ENCODE assay signal across 9 cellular contexts in genomic region chr14:36660736-36661505, GRCh38. TPM values are rescaled to one million over a fixed set of nuclear protein-coding genes. Genes with fewer than 3 reads are reported as not detected.
A peak's percentile ranks its signal among the peaks of the same experiment; 100 is the strongest.
DNase-seq lines count a peak whose midpoint lies in the region; ATAC-seq, FAIRE-seq and TF ChIP-seq lines count a peak whose summit lies in the region.
"Had no signal": no experiment of that assay in that cellular context is flagged by ENCODE, and none has a peak within 500 bp of the region (broad histone marks: within the 10 kb centered on the region; RNA-seq: fewer than 3 reads in every experiment).

No MANE protein-coding gene starts in this region.

- H3K27me3 ChIP-seq in MM.1S (replicated peaks; ENCODE audit: insufficient read depth, low read length) (no peaks in the 10 kb centered on the region), body of pancreas (peaks cover 0 to 75% of the 10 kb centered on the region in 2 donors), neuron (ENCODE audit: insufficient read depth, low read length) (peaks cover 95% of the 10 kb centered on the region)

- peak; percentile 16 for ATAC-seq in body of pancreas

- peak overlapping the region; percentile 49; the same call in 1 of the 2 replicates for H3K27ac ChIP-seq in MM.1S (ENCODE audit: low read length)
- H3K27ac ChIP-seq in body of pancreas: no peak overlapping the region

- H3K36me3 ChIP-seq in MM.1S (replicated peaks; ENCODE audit: insufficient read depth, low read length): no peaks in the 10 kb centered on the region
- no peaks in the 10 kb centered on the region for H3K36me3 ChIP-seq in body of pancreas (replicated peaks in 1 of 2; ENCODE audit: insufficient read depth in 1 of 2, low read depth in 2 of 2)
- no peaks in the 10 kb centered on the region for H3K36me3 ChIP-seq in neuron (ENCODE audit: insufficient read depth, low read length)

- TF ChIP-seq POLR2A in body of pancreas (IDR thresholded peaks at IDR 0.05): no peak

- no peaks in the 10 kb centered on the region for H3K4me1 ChIP-seq in MM.1S (ENCODE audit: low read length)
- peaks cover 66% of the 10 kb centered on the region for H3K4me1 ChIP-seq in body of pancreas
- H3K4me1 ChIP-seq in neuron (ENCODE audit: insufficient read depth, low read length): peaks cover 53% of the 10 kb centered on the region

- WGBS in body of pancreas, 2 donors: 4 to 7% methylated on average over 18 to 35 of the region's 35 CpGs

- H3F3A ChIP-seq in MM.1S (ENCODE audit: insufficient read depth, low read length): no peaks in the 10 kb centered on the region

- H2AFZ ChIP-seq in MM.1S (ENCODE audit: low read length) (peak overlapping the region; percentile 85), neuron (ENCODE audit: low read depth, low read length) (no peak overlapping the region)

- FAIRE-seq in HTR-8/SVneo (lab: Jason Lieb, UNC): no peak
- FAIRE-seq: colon had no signal

- no peaks in the 10 kb centered on the region for H4K20me1 ChIP-seq in MM.1S (ENCODE audit: insufficient read depth, low read length)

- peak overlapping the region; percentile 72 for H3K4me2 ChIP-seq in MM.1S (ENCODE audit: low read depth, low read length)

- no peak for TF ChIP-seq CTCF in MM.1S (IDR thresholded peaks at IDR 0.05; ENCODE audit: low read length)
- no peak for TF ChIP-seq CTCF in body of pancreas (IDR thresholded peaks at IDR 0.05)

- intact Hi-C loops in body of pancreas (cut with DNase I): no loop called here

- H3K9me3 ChIP-seq in MM.1S (replicated peaks; ENCODE audit: insufficient read depth, low read length) (no peaks in the 10 kb centered on the region), body of pancreas (no peaks in the 10 kb centered on the region), neuron (ENCODE audit: low read length) (no peaks in the 10 kb centered on the region)

- H3K9ac ChIP-seq in MM.1S (ENCODE audit: low read length): peak overlapping the region; percentile 23; the same call in 1 of the 2 replicates

- no peaks in the 10 kb centered on the region for H3K79me2 ChIP-seq in MM.1S (ENCODE audit: low read length)

- DNase-seq in DMS53 (lab: John Stamatoyannopoulos, UW): peak; percentile 87
- peak; percentile 35 for DNase-seq in MM.1S
- peak in 3 of 4 donors; percentile 16 to 34 (median 25) for DNase-seq in body of pancreas
- DNase-seq in occipital lobe (lab: John Stamatoyannopoulos, UW): no peak
- DNase-seq in NCI-H2196 (lab: John Stamatoyannopoulos, UW; ENCODE audit: unreplicated experiment): no peak
- DNase-seq in HTR-8/SVneo (ENCODE audit: insufficient read length, low spot score): no peak
- DNase-seq in EL: no peak

- no peaks in the 10 kb centered on the region for H3K9me2 ChIP-seq in MM.1S (replicated peaks; ENCODE audit: insufficient read depth, low read length)

- H3K4me3 ChIP-seq in MM.1S (ENCODE audit: low read length): peak overlapping the region; percentile 60
- no peak overlapping the region for H3K4me3 ChIP-seq in body of pancreas
- peak overlapping the region; percentile 42 for H3K4me3 ChIP-seq in neuron (ENCODE audit: low read length)

RNA-seq across cellular contexts. Expression of gene PAX9, which starts 0.7 kb away (rescaled TPM):
- total RNA-seq in body of pancreas (not detected), occipital lobe (under 0.01 TPM)

Comparison
In these comparisons a context has a peak if more than half of its experiments do, and no peak if none do; other contexts are left out.
1. DNase-seq: peak in DMS53 (single experiment), MM.1S (single experiment) and body of pancreas (3 of 4); none in occipital lobe (single experiment), NCI-H2196 (single experiment), HTR-8/SVneo (single experiment) and EL (single experiment).
2. H3K4me3 ChIP-seq: peak in MM.1S (single experiment) and neuron (single experiment); none in body of pancreas (0 of 2).